8 cellular contexts compared by ENCODE assay signal in the genomic region with DNA sequence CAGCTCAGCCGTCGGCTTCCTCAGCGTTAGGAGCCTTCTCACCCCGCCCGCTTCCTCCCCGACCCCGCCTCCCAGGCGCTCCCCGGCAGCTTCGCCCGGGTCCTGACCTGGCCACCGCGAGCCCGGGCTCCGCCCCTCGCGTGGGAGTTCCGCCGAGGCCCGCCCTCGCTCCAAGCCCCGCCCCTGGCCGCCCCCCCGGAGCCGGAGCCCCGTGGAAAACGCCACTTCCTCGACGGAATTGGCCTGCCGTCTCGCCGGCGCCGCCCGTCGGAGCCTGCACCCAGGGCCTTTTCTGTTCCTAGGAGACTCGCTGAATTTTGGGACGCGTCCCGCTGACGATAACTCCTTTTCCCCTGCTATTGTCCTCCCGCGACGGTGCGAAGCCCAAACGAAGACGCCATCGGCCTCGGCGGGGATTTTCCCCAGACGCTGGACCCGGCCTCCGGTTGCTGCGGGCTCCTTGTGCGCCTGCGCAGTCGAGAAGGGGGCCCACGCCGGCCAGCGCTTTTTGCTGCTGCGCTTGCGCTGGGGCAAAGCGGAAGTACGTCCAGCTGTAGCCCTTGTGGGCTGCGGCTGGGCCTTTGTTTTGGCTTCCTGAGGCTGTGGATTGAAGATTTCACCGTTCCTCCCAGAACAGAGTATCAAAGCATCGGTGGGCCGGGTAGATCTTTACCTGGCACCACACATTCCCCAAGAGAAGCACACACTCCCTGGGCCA. TPM values are rescaled to one million over a fixed set of nuclear protein-coding genes. Genes with fewer than 3 reads are reported as not detected.
DNase-seq lines count a peak whose midpoint lies in the region; ATAC-seq and TF ChIP-seq lines count a peak whose summit lies in the region.

No MANE protein-coding gene starts in this region.

- H3K27me3 ChIP-seq in Caco-2 (replicated peaks; ENCODE audit: control insufficient read depth, insufficient read depth, low read length) = no peaks in the 10 kb centered on the region
- H3K27me3 ChIP-seq in NT2/D1 (ENCODE audit: insufficient read depth, insufficient read length) = peaks cover 3% of the 10 kb centered on the region
- no peaks in the 10 kb centered on the region for H3K27me3 ChIP-seq in endodermal cell (ENCODE audit: control insufficient read depth, insufficient read depth, low read length, poor library complexity, severe bottlenecking)

- TF ChIP-seq CTCF in Caco-2 (IDR thresholded peaks at IDR 0.05; ENCODE audit: insufficient read depth in 1 of 2, low read depth in 1 of 2, low read length in 1 of 2, severe bottlenecking in 1 of 2, unreplicated experiment in 1 of 2) (no peak), endodermal cell (conservative IDR thresholded peaks at IDR 0.05) (no peak), mesothelial cell of epicardium (IDR thresholded peaks at IDR 0.05; ENCODE audit: unreplicated experiment) (no peak)

- H3K36me3 Mint-ChIP-seq in Caco-2 (ENCODE audit: insufficient read depth, unreplicated experiment) = peaks cover 66% of the 10 kb centered on the region
- peaks cover 33% of the 10 kb centered on the region for H3K36me3 Mint-ChIP-seq in endodermal cell (ENCODE audit: low read depth)
- peaks cover 27% of the 10 kb centered on the region for H3K36me3 Mint-ChIP-seq in mesothelial cell of epicardium

- H3K27me3 Mint-ChIP-seq in Caco-2 (ENCODE audit: insufficient read depth, unreplicated experiment) (no peaks in the 10 kb centered on the region), endodermal cell (ENCODE audit: insufficient read depth) (peaks cover 5% of the 10 kb centered on the region), mesothelial cell of epicardium (ENCODE audit: low read depth) (peaks cover under 1% of the 10 kb centered on the region)

- BruUV-seq in Caco-2 (replicated peaks; lab: Mats Ljungman, UMichigan) = TSS peak; percentile 60

- POLR2A ChIA-PET in Caco-2 (lab: Charles Lee) = interaction anchor here (0.6 to 2.4 kb wide), 5 partner anchors 10 to 1806 kb away, joined by 3 to 14 read pairs (median 5); a partner anchor contains a TSS

- H3K9ac ChIP-seq in NT2/D1 (ENCODE audit: insufficient read length, low read depth) = peak overlapping the region; percentile 90
- H3K9ac ChIP-seq in endodermal cell (ENCODE audit: extremely low read depth, low read length, poor library complexity, severe bottlenecking) = peak overlapping the region; percentile 77

- H3K4me1 ChIP-seq in Caco-2 (peaks cover 18% of the 10 kb centered on the region), NT2/D1 (ENCODE audit: insufficient read depth, insufficient read length) (peaks cover 27% of the 10 kb centered on the region), endodermal cell (ENCODE audit: control insufficient read depth, insufficient read depth, low read length) (no peaks in the 10 kb centered on the region)

- DNase-seq in Caco-2 (peak; percentile 93 to 96), HUDEP-2 (lab: John Stamatoyannopoulos, UW; ENCODE audit: unreplicated experiment in 76 of 76) (peak in 72 of 76 experiments; percentile 45 to 95 (median 82)), NT2/D1 (ENCODE audit: low read depth, low spot score) (peak; percentile 82), endodermal cell (peak; percentile 96), mesothelial cell of epicardium (ENCODE audit: low spot score in 2 of 2, unreplicated experiment in 2 of 2) (peak; percentile 88 to 93)
- peak; percentile 81 for DNase-seq in activated CD8-positive, alpha-beta memory T cell treated with anti-CD3 and anti-CD28 coated beads, Interleukin-2, amount 50 U/mL, for 24 hours (ENCODE audit: extremely low read depth)
- peak; percentile 92 to 98 for DNase-seq in stimulated activated CD8-positive, alpha-beta memory T cell treated with anti-CD3 and anti-CD28 coated beads, Interleukin-15, amount 100 ng/mL, for 4 hours (ENCODE audit: low read depth in 2 of 2)

- H3K4me3 ChIP-seq in Caco-2 (ENCODE audit: low read depth, low read length) = peak overlapping the region; percentile 59
- H3K4me3 ChIP-seq in NT2/D1 (ENCODE audit: insufficient read length, low read depth) = peak overlapping the region; percentile 69
- peak overlapping the region; percentile 82 for H3K4me3 ChIP-seq in endodermal cell (ENCODE audit: low read length)

- H3K4me3 Mint-ChIP-seq in Caco-2 (ENCODE audit: unreplicated experiment) (peak overlapping the region; percentile 76), endodermal cell (peak overlapping the region; percentile 68), mesothelial cell of epicardium (peak overlapping the region; percentile 74)

- ATAC-seq in GM21381 (IDR thresholded peaks at IDR 0.05; ENCODE audit: unreplicated experiment) = peak; percentile 70

- 0 to 1% methylated on average over 41 to 68 of the region's 68 CpGs for WGBS in endodermal cell (ENCODE audit: insufficient coverage in 1 of 2, insufficient read length in 1 of 2), 2 experiments

- H3K27ac ChIP-seq in endodermal cell (ENCODE audit: low read depth, low read length) = peak overlapping the region; percentile 95

- intact Hi-C loops in Caco-2 (cut with micrococcal nuclease; ENCODE audit: unreplicated experiment) = loop anchor here (2.0 to 5.0 kb wide), 2 partner anchors 38 to 205 kb away; a partner anchor contains a TSS

- H3K27ac Mint-ChIP-seq in Caco-2 (ENCODE audit: unreplicated experiment) (peak overlapping the region; percentile 96), endodermal cell (peak overlapping the region; percentile 92), mesothelial cell of epicardium (peak overlapping the region; percentile 98)

- CTCF ChIA-PET in Caco-2 (lab: Charles Lee) = interaction anchor here (0.9 to 1.0 kb wide), 3 partner anchors 15 to 1332 kb away, joined by 3 to 4 read pairs (median 4); a partner anchor contains a TSS

- no peaks in the 10 kb centered on the region for H3K9me3 Mint-ChIP-seq in Caco-2 (ENCODE audit: unreplicated experiment)
- H3K9me3 Mint-ChIP-seq in endodermal cell = no peaks in the 10 kb centered on the region
- H3K9me3 Mint-ChIP-seq in mesothelial cell of epicardium = no peaks in the 10 kb centered on the region

- H3K4me1 Mint-ChIP-seq in Caco-2 (ENCODE audit: low read depth, unreplicated experiment) = peaks cover 18% of the 10 kb centered on the region
- peaks cover 15% of the 10 kb centered on the region for H3K4me1 Mint-ChIP-seq in endodermal cell
- peaks cover 40% of the 10 kb centered on the region for H3K4me1 Mint-ChIP-seq in mesothelial cell of epicardium

- 0 out of 2 replicates have a peak, but pooled peaks cover under 1% of the 10 kb centered on the region for H3K36me3 ChIP-seq in Caco-2 (ENCODE audit: control insufficient read depth, insufficient read depth, low read length)
- peaks cover 78% of the 10 kb centered on the region for H3K36me3 ChIP-seq in NT2/D1 (ENCODE audit: insufficient read depth, insufficient read length, low read length)
- H3K36me3 ChIP-seq in endodermal cell (ENCODE audit: control insufficient read depth, insufficient read depth, low read length) = peaks cover 48% of the 10 kb centered on the region

- H3K9me3 ChIP-seq in Caco-2 (no peaks in the 10 kb centered on the region), NT2/D1 (ENCODE audit: insufficient read depth, low read length) (no peaks in the 10 kb centered on the region), endodermal cell (ENCODE audit: control insufficient read depth, low read length) (no peaks in the 10 kb centered on the region)

RNA-seq across cellular contexts. Expression of a gene that starts 10.0 kb away (rescaled TPM):
- total RNA-seq in Caco-2 (2022) (51.2 and 54.9 TPM in 2 replicates), endodermal cell (10 to 100 TPM; 40.2 to 41.1 TPM), mesothelial cell of epicardium (95.6 to 98.8 TPM (median 96.8 TPM) in 3 replicates)
- polyA plus RNA-seq in endodermal cell (2013, experiment 1 of 2) = 50.0 TPM
- 41.7 TPM for polyA plus RNA-seq in endodermal cell (2013, experiment 2 of 2)

RNA-seq across cellular contexts. Expression of a gene that starts 14.8 kb away (rescaled TPM):
- total RNA-seq in Caco-2 (2022) = 30.5 and 35.1 TPM in 2 replicates
- 10 to 100 TPM; 39.9 to 46.8 TPM for total RNA-seq in endodermal cell
- 22.0 TPM for polyA plus RNA-seq in endodermal cell (2013, experiment 1 of 2)
- 18.3 TPM for polyA plus RNA-seq in endodermal cell (2013, experiment 2 of 2)
- total RNA-seq in mesothelial cell of epicardium = 37.1 to 42.9 TPM (median 37.5 TPM) in 3 replicates

RNA-seq across cellular contexts. Expression of a gene that starts 37.1 kb away (rescaled TPM):
- total RNA-seq in Caco-2 (2022) = 52.7 and 52.8 TPM in 2 replicates
- 10 to 100 TPM; 48.1 to 57.3 TPM for total RNA-seq in endodermal cell
- polyA plus RNA-seq in endodermal cell (2013, experiment 1 of 2) = 25.5 TPM
- 24.6 TPM for polyA plus RNA-seq in endodermal cell (2013, experiment 2 of 2)
- total RNA-seq in mesothelial cell of epicardium = 59.0 to 61.8 TPM (median 61.3 TPM) in 3 replicates

RNA-seq across cellular contexts. Expression of a gene that starts 38.6 kb away (rescaled TPM):
- 80.5 and 89.2 TPM in 2 replicates for total RNA-seq in Caco-2 (2022)
- total RNA-seq in endodermal cell = 10 to 100 TPM; 62.8 to 65.0 TPM
- 30.5 TPM for polyA plus RNA-seq in endodermal cell (2013, experiment 1 of 2)
- polyA plus RNA-seq in endodermal cell (2013, experiment 2 of 2) = 28.4 TPM
- 46.8 to 52.0 TPM (median 47.5 TPM) in 3 replicates for total RNA-seq in mesothelial cell of epicardium

RNA-seq across cellular contexts. Expression of a gene that starts 57.1 kb away (rescaled TPM):
- total RNA-seq in Caco-2 (2022) = 0.39 and 0.49 TPM in 2 replicates
- total RNA-seq in endodermal cell = 1 to 10 TPM in 1 of 2 donors, not detected in 1; 1.2 TPM
- not detected for polyA plus RNA-seq in endodermal cell (2013, experiment 1 of 2)
- not detected for polyA plus RNA-seq in endodermal cell (2013, experiment 2 of 2)
- 0.95 to 2.4 TPM (median 1.7 TPM) in 3 replicates for total RNA-seq in mesothelial cell of epicardium

Comparison
In these comparisons a context has a peak if more than half of its experiments do, and no peak if none do; other contexts are left out.
1. Peak in every context shown above with its lines: DNase-seq, ATAC-seq, H3K4me3 ChIP-seq and H3K27ac ChIP-seq.